Comparison of ENCODE assay signal across 19 cellular contexts in the genomic region with DNA sequence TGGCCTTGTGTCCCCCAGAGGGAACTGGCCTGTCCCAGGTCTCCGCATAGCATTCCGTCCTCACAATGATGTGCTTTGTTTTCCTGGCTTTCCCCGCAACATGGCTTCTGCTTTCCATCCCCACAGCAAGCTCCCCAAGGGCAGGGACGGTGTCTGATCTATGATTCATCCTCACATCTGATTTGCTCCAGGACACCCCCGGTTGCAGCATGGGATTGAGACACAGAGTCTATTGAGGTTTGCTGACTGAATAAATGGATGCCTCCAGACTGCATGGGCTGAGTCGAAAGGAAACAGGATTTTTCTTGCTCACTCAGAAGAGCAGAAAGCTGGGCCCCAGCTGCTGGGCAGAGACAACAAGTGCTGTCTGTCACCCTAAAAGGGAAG. TPM values are rescaled to one million over a fixed set of nuclear protein-coding genes. Genes with fewer than 3 reads are reported as not detected.
DNase-seq lines count a peak whose midpoint lies in the region; ATAC-seq, FAIRE-seq and TF ChIP-seq lines count a peak whose summit lies in the region.
"Had no signal": no experiment of that assay in that cellular context is flagged by ENCODE, and none has a peak within 500 bp of the region (broad histone marks: within the 10 kb centered on the region; RNA-seq: fewer than 3 reads in every experiment).

No MANE protein-coding gene starts in this region.

- H3K36me3 Mint-ChIP-seq in GM23338 (ENCODE audit: low read depth): no peaks in the 10 kb centered on the region
- peaks cover 5% of the 10 kb centered on the region for H3K36me3 Mint-ChIP-seq in brain

- no peak overlapping the region for H3K27ac ChIP-seq in BLaER1
- H3K27ac ChIP-seq in GM23338 (ENCODE audit: low read depth): no peak overlapping the region
- H3K27ac ChIP-seq: esophagus muscularis mucosa, testis had no signal

- H2AFZ ChIP-seq in GM23338: 0 out of 2 replicates have a peak overlapping the region, but pooled peaks have one; percentile 7

- FAIRE-seq in D721Med (lab: Jason Lieb, UNC): no peak
- FAIRE-seq: RCC 7860 had no signal

- no peak overlapping the region for H3K9ac ChIP-seq in BLaER1

- no peaks in the 10 kb centered on the region; the same call in 1 of the 2 replicates for H4K20me1 ChIP-seq in BLaER1
- H4K20me1 ChIP-seq in GM23338 (replicated peaks; ENCODE audit: insufficient read depth): no peaks in the 10 kb centered on the region

- H3K27ac Mint-ChIP-seq in GM23338: no peak overlapping the region
- peak overlapping the region in 3 of 5 experiments; percentile 37 to 81 (median 49) for H3K27ac Mint-ChIP-seq in brain
- H3K27ac Mint-ChIP-seq: H9 had no signal

- H3K9me3 ChIP-seq in BLaER1: no peaks in the 10 kb centered on the region
- H3K9me3 ChIP-seq: esophagus muscularis mucosa, testis had no signal

- ATAC-seq in GM23338: no peak
- ATAC-seq: right cardiac atrium had no signal

- no peaks in the 10 kb centered on the region for H3K9me2 ChIP-seq in GM23338 (ENCODE audit: insufficient read depth)

- H3K4me3 ChIP-seq in BLaER1: no peak overlapping the region
- H3K4me3 ChIP-seq in GM23338: no peak overlapping the region
- H3K4me3 ChIP-seq: dorsolateral prefrontal cortex, esophagus muscularis mucosa, testis had no signal

- peaks cover 17% of the 10 kb centered on the region for H3K4me1 Mint-ChIP-seq in GM23338
- peaks cover 52% of the 10 kb centered on the region for H3K4me1 Mint-ChIP-seq in brain

- no peaks in the 10 kb centered on the region for H3K79me2 ChIP-seq in GM23338 (replicated peaks; ENCODE audit: insufficient read depth)

- no peak for DNase-seq in GM23338 (ENCODE audit: low spot score)
- DNase-seq in kidney tubule cell (ENCODE audit: low spot score): peak; percentile 13
- no peak for DNase-seq in D721Med (ENCODE audit: insufficient read length, low spot score)
- DNase-seq in amniotic stem cell (lab: John Stamatoyannopoulos, UW): no peak
- DNase-seq in putamen (ENCODE audit: low spot score): no peak
- no peak for DNase-seq in medulla oblongata (ENCODE audit: extremely low spot score)
- DNase-seq: activated effector memory CD4-positive, alpha-beta T cell treated with Interleukin-2 at 50 U/mL for 16 hours; H9; NCI-H1092; NCI-H2171 treated with DMSO at 0.1 percent for 48 hours; right cardiac atrium; testis had no signal

- no peaks in the 10 kb centered on the region; the same call in 2 of the 3 replicates for H3K9me3 Mint-ChIP-seq in GM23338
- H3K9me3 Mint-ChIP-seq in brain: peaks cover 0 to under 1% (median 0%) of the 10 kb centered on the region in 5 experiments
- H3K9me3 Mint-ChIP-seq: H9 had no signal

- H3K27me3 Mint-ChIP-seq in GM23338 (ENCODE audit: insufficient read depth, low read depth, poor library complexity) (peaks cover 9% of the 10 kb centered on the region), brain (peaks cover 12% of the 10 kb centered on the region)

- H3K4me3 Mint-ChIP-seq in GM23338 (no peak overlapping the region), brain (no peak overlapping the region)
- H3K4me3 Mint-ChIP-seq: H9 had no signal

- TF ChIP-seq CTCF in GM23338 (conservative IDR thresholded peaks at IDR 0.05; ENCODE audit: low read depth in 2 of 2): no peak
- TF ChIP-seq CTCF in brain (conservative IDR thresholded peaks at IDR 0.05): no peak
- no peak for TF ChIP-seq CTCF in D721Med (IDR thresholded peaks at IDR 0.05; ENCODE audit: insufficient read depth, missing control alignments)

- H3K36me3 ChIP-seq in BLaER1: no peaks in the 10 kb centered on the region
- no peaks in the 10 kb centered on the region for H3K36me3 ChIP-seq in GM23338 (ENCODE audit: insufficient read depth)
- H3K36me3 ChIP-seq: esophagus muscularis mucosa had no signal

- H3K4me2 ChIP-seq in BLaER1: peak overlapping the region; percentile 58
- H3K4me2 ChIP-seq in GM23338: no peak overlapping the region

- no peaks in the 10 kb centered on the region for H3F3A ChIP-seq in GM23338 (replicated peaks; ENCODE audit: low read depth)

- H3K4me1 ChIP-seq in BLaER1: peaks cover 22% of the 10 kb centered on the region
- no peaks in the 10 kb centered on the region for H3K4me1 ChIP-seq in GM23338 (ENCODE audit: insufficient read depth)
- H3K4me1 ChIP-seq: testis had no signal

- H3K27me3 ChIP-seq in BLaER1 (peaks cover 17% of the 10 kb centered on the region), GM23338 (ENCODE audit: insufficient read depth) (no peaks in the 10 kb centered on the region)
- H3K27me3 ChIP-seq: esophagus muscularis mucosa, testis had no signal

TF ChIP-seq in GM23338, 12 proteins besides CTCF, POLR2A, EP300 and RAD21:
- TF ChIP-seq EZH2phosphoT487 (IDR thresholded peaks at IDR 0.05; ENCODE audit: unreplicated experiment) (no peak), ZNF114 (CRISPR knock-in tag; IDR thresholded peaks at IDR 0.05) (no peak), EZH2 (IDR thresholded peaks at IDR 0.05; ENCODE audit: low read depth, unreplicated experiment) (no peak), NANOG (IDR thresholded peaks at IDR 0.05; ENCODE audit: borderline replicate concordance) (no peak), CREB1 (CRISPR knock-in tag; IDR thresholded peaks at IDR 0.05; ENCODE audit: low read depth) (no peak), JUNB (IDR thresholded peaks at IDR 0.05; ENCODE audit: unreplicated experiment) (no peak), POLR2AphosphoS5 (IDR thresholded peaks at IDR 0.05; ENCODE audit: low read depth) (no peak), STAT1 (IDR thresholded peaks at IDR 0.05; ENCODE audit: unreplicated experiment) (no peak)
- TF ChIP-seq, protein P1, sequence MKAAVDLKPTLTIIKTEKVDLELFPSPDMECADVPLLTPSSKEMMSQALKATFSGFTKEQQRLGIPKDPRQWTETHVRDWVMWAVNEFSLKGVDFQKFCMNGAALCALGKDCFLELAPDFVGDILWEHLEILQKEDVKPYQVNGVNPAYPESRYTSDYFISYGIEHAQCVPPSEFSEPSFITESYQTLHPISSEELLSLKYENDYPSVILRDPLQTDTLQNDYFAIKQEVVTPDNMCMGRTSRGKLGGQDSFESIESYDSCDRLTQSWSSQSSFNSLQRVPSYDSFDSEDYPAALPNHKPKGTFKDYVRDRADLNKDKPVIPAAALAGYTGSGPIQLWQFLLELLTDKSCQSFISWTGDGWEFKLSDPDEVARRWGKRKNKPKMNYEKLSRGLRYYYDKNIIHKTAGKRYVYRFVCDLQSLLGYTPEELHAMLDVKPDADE (IDR thresholded peaks at IDR 0.05): no peak
- TF ChIP-seq, protein P2, sequence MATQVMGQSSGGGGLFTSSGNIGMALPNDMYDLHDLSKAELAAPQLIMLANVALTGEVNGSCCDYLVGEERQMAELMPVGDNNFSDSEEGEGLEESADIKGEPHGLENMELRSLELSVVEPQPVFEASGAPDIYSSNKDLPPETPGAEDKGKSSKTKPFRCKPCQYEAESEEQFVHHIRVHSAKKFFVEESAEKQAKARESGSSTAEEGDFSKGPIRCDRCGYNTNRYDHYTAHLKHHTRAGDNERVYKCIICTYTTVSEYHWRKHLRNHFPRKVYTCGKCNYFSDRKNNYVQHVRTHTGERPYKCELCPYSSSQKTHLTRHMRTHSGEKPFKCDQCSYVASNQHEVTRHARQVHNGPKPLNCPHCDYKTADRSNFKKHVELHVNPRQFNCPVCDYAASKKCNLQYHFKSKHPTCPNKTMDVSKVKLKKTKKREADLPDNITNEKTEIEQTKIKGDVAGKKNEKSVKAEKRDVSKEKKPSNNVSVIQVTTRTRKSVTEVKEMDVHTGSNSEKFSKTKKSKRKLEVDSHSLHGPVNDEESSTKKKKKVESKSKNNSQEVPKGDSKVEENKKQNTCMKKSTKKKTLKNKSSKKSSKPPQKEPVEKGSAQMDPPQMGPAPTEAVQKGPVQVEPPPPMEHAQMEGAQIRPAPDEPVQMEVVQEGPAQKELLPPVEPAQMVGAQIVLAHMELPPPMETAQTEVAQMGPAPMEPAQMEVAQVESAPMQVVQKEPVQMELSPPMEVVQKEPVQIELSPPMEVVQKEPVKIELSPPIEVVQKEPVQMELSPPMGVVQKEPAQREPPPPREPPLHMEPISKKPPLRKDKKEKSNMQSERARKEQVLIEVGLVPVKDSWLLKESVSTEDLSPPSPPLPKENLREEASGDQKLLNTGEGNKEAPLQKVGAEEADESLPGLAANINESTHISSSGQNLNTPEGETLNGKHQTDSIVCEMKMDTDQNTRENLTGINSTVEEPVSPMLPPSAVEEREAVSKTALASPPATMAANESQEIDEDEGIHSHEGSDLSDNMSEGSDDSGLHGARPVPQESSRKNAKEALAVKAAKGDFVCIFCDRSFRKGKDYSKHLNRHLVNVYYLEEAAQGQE (IDR thresholded peaks at IDR 0.05; ENCODE audit: unreplicated experiment): no peak

RNA-seq across cellular contexts. Expression of a gene that starts 40.2 kb away (rescaled TPM):
- total RNA-seq in GM23338 (2014; rRNA removed; shearing (Covaris generic)): not detected in 2 replicates
- 0.19 and 0.40 TPM in 2 replicates for polyA plus RNA-seq in GM23338 (2016; fragmentation: Nextera tagmentation; extraction: Ambion mirVana)
- polyA plus RNA-seq in brain (ENCODE audit: insufficient read depth, low read depth, low replicate concordance): 0.93 TPM
- total RNA-seq: activated CD8-positive, alpha-beta memory T cell treated with anti-CD3 and anti-CD28 coated beads for 36 hours; mononuclear cell had no signal

RNA-seq across cellular contexts. Expression of a gene that starts 54.7 kb away (rescaled TPM):
- 17.8 and 27.4 TPM in 2 replicates for total RNA-seq in GM23338 (2014; rRNA removed; shearing (Covaris generic))
- polyA plus RNA-seq in GM23338 (2016; fragmentation: Nextera tagmentation; extraction: Ambion mirVana) (21.1 and 21.3 TPM in 2 replicates), brain (ENCODE audit: insufficient read depth, low read depth, low replicate concordance) (4.9 TPM)
